Comparison of ENCODE assay signal across 1 cellular context in the genomic region with DNA sequence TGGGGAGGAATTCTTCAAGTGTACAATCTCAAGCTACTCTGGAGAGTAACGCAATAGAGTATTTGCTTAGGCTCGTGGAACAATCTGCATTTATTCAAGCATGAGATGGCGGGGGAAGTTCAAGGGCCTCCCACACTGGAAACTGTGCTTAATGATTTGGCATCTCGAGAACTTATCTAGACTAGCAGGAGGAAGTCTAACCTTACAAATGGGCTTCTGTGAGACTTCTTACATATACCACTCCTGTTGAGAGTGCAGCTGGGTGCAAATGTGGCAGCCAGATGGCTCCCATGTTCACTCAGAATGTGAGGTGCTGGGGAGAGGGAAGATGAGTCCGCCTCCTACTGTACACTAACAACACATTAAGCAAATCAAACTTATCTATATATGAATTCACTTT.
TF ChIP-seq lines count a peak whose summit lies in the region.

No MANE protein-coding gene starts in this region.

TF ChIP-seq in HCT116, 20 proteins besides CTCF, POLR2A, EP300 and RAD21 (continued from another document):
- no peak for TF ChIP-seq SIN3A (IDR thresholded peaks at IDR 0.05; ENCODE audit: low read depth)
- TF ChIP-seq POLR2AphosphoS5 (IDR thresholded peaks at IDR 0.05; ENCODE audit: low read depth, low read length), result no peak
- no peak for TF ChIP-seq SRF (IDR thresholded peaks at IDR 0.05; ENCODE audit: low read depth)
- no peak for TF ChIP-seq JUND (IDR thresholded peaks at IDR 0.05)
- no peak for TF ChIP-seq EGR1 (IDR thresholded peaks at IDR 0.05; ENCODE audit: low read depth)
- no peak for TF ChIP-seq REST (IDR thresholded peaks at IDR 0.05; ENCODE audit: low read depth)
- no peak for TF ChIP-seq FOSL1 (IDR thresholded peaks at IDR 0.05; ENCODE audit: low read depth)
- TF ChIP-seq YY1 (IDR thresholded peaks at IDR 0.05; ENCODE audit: extremely low read depth, insufficient replicate concordance, low read depth, low read length), result no peak
- no peak for TF ChIP-seq ELF1 (IDR thresholded peaks at IDR 0.05; ENCODE audit: borderline replicate concordance, low read depth)
- TF ChIP-seq, protein P1, sequence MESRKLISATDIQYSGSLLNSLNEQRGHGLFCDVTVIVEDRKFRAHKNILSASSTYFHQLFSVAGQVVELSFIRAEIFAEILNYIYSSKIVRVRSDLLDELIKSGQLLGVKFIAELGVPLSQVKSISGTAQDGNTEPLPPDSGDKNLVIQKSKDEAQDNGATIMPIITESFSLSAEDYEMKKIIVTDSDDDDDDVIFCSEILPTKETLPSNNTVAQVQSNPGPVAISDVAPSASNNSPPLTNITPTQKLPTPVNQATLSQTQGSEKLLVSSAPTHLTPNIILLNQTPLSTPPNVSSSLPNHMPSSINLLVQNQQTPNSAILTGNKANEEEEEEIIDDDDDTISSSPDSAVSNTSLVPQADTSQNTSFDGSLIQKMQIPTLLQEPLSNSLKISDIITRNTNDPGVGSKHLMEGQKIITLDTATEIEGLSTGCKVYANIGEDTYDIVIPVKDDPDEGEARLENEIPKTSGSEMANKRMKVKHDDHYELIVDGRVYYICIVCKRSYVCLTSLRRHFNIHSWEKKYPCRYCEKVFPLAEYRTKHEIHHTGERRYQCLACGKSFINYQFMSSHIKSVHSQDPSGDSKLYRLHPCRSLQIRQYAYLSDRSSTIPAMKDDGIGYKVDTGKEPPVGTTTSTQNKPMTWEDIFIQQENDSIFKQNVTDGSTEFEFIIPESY (IDR thresholded peaks at IDR 0.05; ENCODE audit: extremely low read depth, insufficient replicate concordance, low read length), result no peak
- TF ChIP-seq EZH2phosphoT487 (IDR thresholded peaks at IDR 0.05; ENCODE audit: borderline replicate concordance), result no peak
- no peak for TF ChIP-seq TCF7L2 (IDR thresholded peaks at IDR 0.05; ENCODE audit: borderline replicate concordance, extremely low read depth, insufficient read depth, insufficient read length)
- no peak for TF ChIP-seq EZH2 (IDR thresholded peaks at IDR 0.05)
- TF ChIP-seq MAX (IDR thresholded peaks at IDR 0.05), result no peak
- TF ChIP-seq ZFX (IDR thresholded peaks at IDR 0.05), result no peak
- TF ChIP-seq ZNF274 (IDR thresholded peaks at IDR 0.05; ENCODE audit: low read depth, low read length), result no peak
- no peak for TF ChIP-seq CEBPB (IDR thresholded peaks at IDR 0.05; ENCODE audit: low read depth)
- no peak for TF ChIP-seq ATF3 (IDR thresholded peaks at IDR 0.05)
- no peak for TF ChIP-seq SP1 (IDR thresholded peaks at IDR 0.05; ENCODE audit: low read depth)
